ENCODE assay signal across 1 cellular context in the genomic region with DNA sequence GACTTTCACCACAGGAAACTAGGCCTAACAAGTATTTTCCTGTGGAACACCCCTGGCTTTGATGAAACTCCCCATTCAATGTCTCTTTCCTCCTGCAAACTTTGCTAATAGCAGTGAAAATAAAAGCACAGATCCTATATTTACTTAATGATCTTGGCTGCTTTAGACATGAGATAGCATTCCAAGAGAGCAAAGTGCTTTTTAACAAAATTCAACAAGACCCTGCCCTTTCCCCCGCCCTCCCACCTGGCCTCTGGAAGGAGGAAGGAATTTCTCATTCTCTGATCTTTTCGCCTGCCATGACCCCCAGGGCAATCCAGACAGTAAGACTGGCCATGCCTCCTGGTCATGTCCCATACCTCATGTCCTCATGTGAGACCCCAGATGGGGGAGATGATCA.
TF ChIP-seq lines count a peak whose summit lies in the region.

No MANE protein-coding gene starts in this region.

TF ChIP-seq in HepG2, 621 proteins besides CTCF, POLR2A, EP300 and RAD21:
- TF ChIP-seq, protein P1, sequence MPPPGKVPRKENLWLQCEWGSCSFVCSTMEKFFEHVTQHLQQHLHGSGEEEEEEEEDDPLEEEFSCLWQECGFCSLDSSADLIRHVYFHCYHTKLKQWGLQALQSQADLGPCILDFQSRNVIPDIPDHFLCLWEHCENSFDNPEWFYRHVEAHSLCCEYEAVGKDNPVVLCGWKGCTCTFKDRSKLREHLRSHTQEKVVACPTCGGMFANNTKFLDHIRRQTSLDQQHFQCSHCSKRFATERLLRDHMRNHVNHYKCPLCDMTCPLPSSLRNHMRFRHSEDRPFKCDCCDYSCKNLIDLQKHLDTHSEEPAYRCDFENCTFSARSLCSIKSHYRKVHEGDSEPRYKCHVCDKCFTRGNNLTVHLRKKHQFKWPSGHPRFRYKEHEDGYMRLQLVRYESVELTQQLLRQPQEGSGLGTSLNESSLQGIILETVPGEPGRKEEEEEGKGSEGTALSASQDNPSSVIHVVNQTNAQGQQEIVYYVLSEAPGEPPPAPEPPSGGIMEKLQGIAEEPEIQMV (CRISPR knock-in tag; IDR thresholded peaks at IDR 0.05; ENCODE audit: low read depth), result no peak
- TF ChIP-seq ZNF564 (CRISPR knock-in tag; IDR thresholded peaks at IDR 0.05) (no peak), PHF8 (CRISPR knock-in tag; IDR thresholded peaks at IDR 0.05) (no peak), ZNF543 (CRISPR knock-in tag; IDR thresholded peaks at IDR 0.05) (no peak), NR2F2 (IDR thresholded peaks at IDR 0.05; ENCODE audit: borderline replicate concordance, low read depth) (peak; percentile 38; the same call in 1 of the 2 replicates), ZC3H13 (CRISPR knock-in tag; IDR thresholded peaks at IDR 0.05) (no peak), ZBTB20 (CRISPR knock-in tag; IDR thresholded peaks at IDR 0.05; ENCODE audit: borderline replicate concordance, low read depth) (no peak), YY1 (IDR thresholded peaks at IDR 0.05; ENCODE audit: insufficient read depth, insufficient replicate concordance, low read depth, low read length) (no peak), BCL6 (CRISPR knock-in tag; IDR thresholded peaks at IDR 0.05) (peak; percentile 97), ETV5 (CRISPR knock-in tag; IDR thresholded peaks at IDR 0.05; ENCODE audit: borderline replicate concordance) (no peak), FOXA1 (IDR thresholded peaks at IDR 0.05) (no peak), FOXA1 (CRISPR knock-in tag; IDR thresholded peaks at IDR 0.05) (peak; percentile 27; the same call in 1 of the 2 replicates), CEBPB (IDR thresholded peaks at IDR 0.05; ENCODE audit: borderline replicate concordance, low read depth, low read length) (no peak), TCF7 (IDR thresholded peaks at IDR 0.05; ENCODE audit: low read depth) (peak; percentile 43; the same call in 1 of the 2 replicates), NR2F6 (IDR thresholded peaks at IDR 0.05) (peak; percentile 47; the same call in 1 of the 2 replicates), NR2F6 (CRISPR knock-in tag; IDR thresholded peaks at IDR 0.05) (no peak), ZBTB42 (CRISPR knock-in tag; IDR thresholded peaks at IDR 0.05) (no peak), NFE2L2 (IDR thresholded peaks at IDR 0.05; ENCODE audit: low read length) (no peak), SIX4 (CRISPR knock-in tag; IDR thresholded peaks at IDR 0.05) (no peak)
- TF ChIP-seq, protein P2, sequence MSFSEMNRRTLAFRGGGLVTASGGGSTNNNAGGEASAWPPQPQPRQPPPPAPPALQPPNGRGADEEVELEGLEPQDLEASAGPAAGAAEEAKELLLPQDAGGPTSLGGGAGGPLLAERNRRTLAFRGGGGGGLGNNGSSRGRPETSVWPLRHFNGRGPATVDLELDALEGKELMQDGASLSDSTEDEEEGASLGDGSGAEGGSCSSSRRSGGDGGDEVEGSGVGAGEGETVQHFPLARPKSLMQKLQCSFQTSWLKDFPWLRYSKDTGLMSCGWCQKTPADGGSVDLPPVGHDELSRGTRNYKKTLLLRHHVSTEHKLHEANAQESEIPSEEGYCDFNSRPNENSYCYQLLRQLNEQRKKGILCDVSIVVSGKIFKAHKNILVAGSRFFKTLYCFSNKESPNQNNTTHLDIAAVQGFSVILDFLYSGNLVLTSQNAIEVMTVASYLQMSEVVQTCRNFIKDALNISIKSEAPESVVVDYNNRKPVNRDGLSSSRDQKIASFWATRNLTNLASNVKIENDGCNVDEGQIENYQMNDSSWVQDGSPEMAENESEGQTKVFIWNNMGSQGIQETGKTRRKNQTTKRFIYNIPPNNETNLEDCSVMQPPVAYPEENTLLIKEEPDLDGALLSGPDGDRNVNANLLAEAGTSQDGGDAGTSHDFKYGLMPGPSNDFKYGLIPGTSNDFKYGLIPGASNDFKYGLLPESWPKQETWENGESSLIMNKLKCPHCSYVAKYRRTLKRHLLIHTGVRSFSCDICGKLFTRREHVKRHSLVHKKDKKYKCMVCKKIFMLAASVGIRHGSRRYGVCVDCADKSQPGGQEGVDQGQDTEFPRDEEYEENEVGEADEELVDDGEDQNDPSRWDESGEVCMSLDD (CRISPR knock-in tag; IDR thresholded peaks at IDR 0.05; ENCODE audit: borderline replicate concordance), result no peak
- TF ChIP-seq, protein P3, sequence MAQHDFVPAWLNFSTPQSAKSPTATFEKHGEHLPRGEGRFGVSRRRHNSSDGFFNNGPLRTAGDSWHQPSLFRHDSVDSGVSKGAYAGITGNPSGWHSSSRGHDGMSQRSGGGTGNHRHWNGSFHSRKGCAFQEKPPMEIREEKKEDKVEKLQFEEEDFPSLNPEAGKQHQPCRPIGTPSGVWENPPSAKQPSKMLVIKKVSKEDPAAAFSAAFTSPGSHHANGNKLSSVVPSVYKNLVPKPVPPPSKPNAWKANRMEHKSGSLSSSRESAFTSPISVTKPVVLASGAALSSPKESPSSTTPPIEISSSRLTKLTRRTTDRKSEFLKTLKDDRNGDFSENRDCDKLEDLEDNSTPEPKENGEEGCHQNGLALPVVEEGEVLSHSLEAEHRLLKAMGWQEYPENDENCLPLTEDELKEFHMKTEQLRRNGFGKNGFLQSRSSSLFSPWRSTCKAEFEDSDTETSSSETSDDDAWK (CRISPR knock-in tag; IDR thresholded peaks at IDR 0.05), result no peak
- TF ChIP-seq, protein P4, sequence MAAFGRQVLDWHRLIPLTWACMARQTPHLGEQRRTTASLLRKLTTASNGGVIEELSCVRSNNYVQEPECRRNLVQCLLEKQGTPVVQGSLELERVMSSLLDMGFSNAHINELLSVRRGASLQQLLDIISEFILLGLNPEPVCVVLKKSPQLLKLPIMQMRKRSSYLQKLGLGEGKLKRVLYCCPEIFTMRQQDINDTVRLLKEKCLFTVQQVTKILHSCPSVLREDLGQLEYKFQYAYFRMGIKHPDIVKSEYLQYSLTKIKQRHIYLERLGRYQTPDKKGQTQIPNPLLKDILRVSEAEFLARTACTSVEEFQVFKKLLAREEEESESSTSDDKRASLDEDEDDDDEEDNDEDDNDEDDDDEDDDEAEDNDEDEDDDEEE (CRISPR knock-in tag; IDR thresholded peaks at IDR 0.05), result no peak
- TF ChIP-seq, protein P5, sequence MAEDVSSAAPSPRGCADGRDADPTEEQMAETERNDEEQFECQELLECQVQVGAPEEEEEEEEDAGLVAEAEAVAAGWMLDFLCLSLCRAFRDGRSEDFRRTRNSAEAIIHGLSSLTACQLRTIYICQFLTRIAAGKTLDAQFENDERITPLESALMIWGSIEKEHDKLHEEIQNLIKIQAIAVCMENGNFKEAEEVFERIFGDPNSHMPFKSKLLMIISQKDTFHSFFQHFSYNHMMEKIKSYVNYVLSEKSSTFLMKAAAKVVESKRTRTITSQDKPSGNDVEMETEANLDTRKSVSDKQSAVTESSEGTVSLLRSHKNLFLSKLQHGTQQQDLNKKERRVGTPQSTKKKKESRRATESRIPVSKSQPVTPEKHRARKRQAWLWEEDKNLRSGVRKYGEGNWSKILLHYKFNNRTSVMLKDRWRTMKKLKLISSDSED (CRISPR knock-in tag; IDR thresholded peaks at IDR 0.05), result no peak
- TF ChIP-seq, protein P6, sequence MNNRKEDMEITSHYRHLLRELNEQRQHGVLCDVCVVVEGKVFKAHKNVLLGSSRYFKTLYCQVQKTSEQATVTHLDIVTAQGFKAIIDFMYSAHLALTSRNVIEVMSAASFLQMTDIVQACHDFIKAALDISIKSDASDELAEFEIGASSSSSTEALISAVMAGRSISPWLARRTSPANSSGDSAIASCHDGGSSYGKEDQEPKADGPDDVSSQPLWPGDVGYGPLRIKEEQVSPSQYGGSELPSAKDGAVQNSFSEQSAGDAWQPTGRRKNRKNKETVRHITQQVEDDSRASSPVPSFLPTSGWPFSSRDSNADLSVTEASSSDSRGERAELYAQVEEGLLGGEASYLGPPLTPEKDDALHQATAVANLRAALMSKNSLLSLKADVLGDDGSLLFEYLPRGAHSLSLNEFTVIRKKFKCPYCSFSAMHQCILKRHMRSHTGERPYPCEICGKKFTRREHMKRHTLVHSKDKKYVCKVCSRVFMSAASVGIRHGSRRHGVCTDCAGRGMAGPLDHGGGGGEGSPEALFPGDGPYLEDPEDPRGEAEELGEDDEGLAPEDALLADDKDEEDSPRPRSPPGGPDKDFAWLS (CRISPR knock-in tag; IDR thresholded peaks at IDR 0.05; ENCODE audit: borderline replicate concordance), result no peak
